1 cellular context compared by ENCODE assay signal in genomic region chr7:92836489-92837213, GRCh38.
TF ChIP-seq lines count a peak whose summit lies in the region.

Gene CDK6 (minus strand): TSS chr7:92836573. CDS start chr7:92833323, 3,250 bp downstream.

TF ChIP-seq in SK-N-SH, 30 proteins besides CTCF, POLR2A, EP300 and RAD21 (continued from another document):
- TF ChIP-seq, protein P1, sequence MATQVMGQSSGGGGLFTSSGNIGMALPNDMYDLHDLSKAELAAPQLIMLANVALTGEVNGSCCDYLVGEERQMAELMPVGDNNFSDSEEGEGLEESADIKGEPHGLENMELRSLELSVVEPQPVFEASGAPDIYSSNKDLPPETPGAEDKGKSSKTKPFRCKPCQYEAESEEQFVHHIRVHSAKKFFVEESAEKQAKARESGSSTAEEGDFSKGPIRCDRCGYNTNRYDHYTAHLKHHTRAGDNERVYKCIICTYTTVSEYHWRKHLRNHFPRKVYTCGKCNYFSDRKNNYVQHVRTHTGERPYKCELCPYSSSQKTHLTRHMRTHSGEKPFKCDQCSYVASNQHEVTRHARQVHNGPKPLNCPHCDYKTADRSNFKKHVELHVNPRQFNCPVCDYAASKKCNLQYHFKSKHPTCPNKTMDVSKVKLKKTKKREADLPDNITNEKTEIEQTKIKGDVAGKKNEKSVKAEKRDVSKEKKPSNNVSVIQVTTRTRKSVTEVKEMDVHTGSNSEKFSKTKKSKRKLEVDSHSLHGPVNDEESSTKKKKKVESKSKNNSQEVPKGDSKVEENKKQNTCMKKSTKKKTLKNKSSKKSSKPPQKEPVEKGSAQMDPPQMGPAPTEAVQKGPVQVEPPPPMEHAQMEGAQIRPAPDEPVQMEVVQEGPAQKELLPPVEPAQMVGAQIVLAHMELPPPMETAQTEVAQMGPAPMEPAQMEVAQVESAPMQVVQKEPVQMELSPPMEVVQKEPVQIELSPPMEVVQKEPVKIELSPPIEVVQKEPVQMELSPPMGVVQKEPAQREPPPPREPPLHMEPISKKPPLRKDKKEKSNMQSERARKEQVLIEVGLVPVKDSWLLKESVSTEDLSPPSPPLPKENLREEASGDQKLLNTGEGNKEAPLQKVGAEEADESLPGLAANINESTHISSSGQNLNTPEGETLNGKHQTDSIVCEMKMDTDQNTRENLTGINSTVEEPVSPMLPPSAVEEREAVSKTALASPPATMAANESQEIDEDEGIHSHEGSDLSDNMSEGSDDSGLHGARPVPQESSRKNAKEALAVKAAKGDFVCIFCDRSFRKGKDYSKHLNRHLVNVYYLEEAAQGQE (IDR thresholded peaks at IDR 0.05; ENCODE audit: low read depth, low read length): no peak
- no peak for TF ChIP-seq FOXJ3 (CRISPR knock-in tag; IDR thresholded peaks at IDR 0.05)
